In the genomic region with DNA sequence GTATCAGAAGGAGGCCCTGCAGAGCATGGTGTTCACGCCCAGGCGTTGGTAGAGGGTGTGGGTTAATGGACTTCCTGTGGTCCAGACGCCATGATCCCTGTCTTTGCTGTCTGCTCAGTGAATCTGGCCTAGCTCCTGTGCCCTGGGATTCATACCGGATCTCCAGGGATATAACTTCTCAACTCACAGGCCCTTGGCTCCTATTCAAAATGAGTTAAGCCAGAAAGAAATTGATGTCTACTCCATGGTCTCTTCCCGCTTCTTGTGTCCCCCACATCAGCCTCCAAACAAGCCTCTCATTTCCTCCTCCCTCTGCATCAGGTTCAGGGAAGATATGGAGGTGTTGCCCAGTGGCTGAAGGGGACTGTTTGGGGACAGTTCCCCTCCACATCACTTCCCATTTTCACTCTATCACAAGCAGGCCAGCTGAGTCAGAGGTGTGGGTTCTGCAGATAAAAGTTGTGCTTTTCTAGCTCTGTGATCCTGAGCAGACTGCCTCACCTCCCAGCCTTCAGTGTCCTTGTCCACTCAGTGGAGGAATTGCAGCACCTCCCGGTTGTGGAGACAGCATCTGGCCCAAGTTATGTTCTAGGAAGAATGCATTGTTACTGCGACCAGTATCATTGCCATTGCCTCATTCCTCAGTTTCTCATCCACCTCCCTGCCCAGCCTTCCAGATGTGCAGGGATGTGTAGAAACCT, we compare ENCODE assay signal across 15 cellular contexts. TPM values are rescaled to one million over a fixed set of nuclear protein-coding genes. Genes with fewer than 3 reads are reported as not detected.
DNase-seq lines count a peak whose midpoint lies in the region; ATAC-seq, FAIRE-seq and TF ChIP-seq lines count a peak whose summit lies in the region.
"Had no signal": no experiment of that assay in that cellular context is flagged by ENCODE, and none has a peak within 500 bp of the region (broad histone marks: within the 10 kb centered on the region; RNA-seq: fewer than 3 reads in every experiment).

No MANE protein-coding gene starts in this region.

- peak overlapping the region in 1 of 2 experiments; percentile 70; a peak in 3 of 4 replicates for H3K9ac ChIP-seq in K562 (ENCODE audit: insufficient read depth in 1 of 2, low read depth in 2 of 2, low read length in 2 of 2)

- no peaks in the 10 kb centered on the region for H3K79me2 ChIP-seq in K562 (ENCODE audit: control insufficient read depth, insufficient read depth, low read length)

- intact Hi-C loops in K562 (cut with micrococcal nuclease): loop anchor here (1.0 to 10.0 kb wide), 7 partner anchors 33 to 586 kb away; partner anchors contain the start of gene AKR1C3

- H3K27me3 Mint-ChIP-seq in activated naive CD4-positive, alpha-beta T cell treated with anti-CD3 and anti-CD28 coated beads, Interleukin-2, amount 10 ng/mL, durations not matched to agents 7 days and 5 days: no peaks in the 10 kb centered on the region
- H3K27me3 Mint-ChIP-seq in osteocyte (ENCODE audit: unreplicated experiment) (peaks cover 4% of the 10 kb centered on the region), T-helper 17 cell (no peaks in the 10 kb centered on the region)
- H3K27me3 Mint-ChIP-seq: progenitor cell of endocrine pancreas had no signal

- WGBS in K562 (ENCODE audit: insufficient coverage, low coverage, missing lambda C conversion rate): 1% methylated on average over 7 of the region's 7 CpGs

- no peaks in the 10 kb centered on the region for H3K9me1 ChIP-seq in K562 (ENCODE audit: control insufficient read depth, insufficient read depth, low read length)

- TF ChIP-seq POLR2A in K562 (conservative IDR thresholded peaks at IDR 0.05): peak; percentile 66

- peak overlapping the region; percentile 39 for H3K27ac Mint-ChIP-seq in activated naive CD4-positive, alpha-beta T cell treated with anti-CD3 and anti-CD28 coated beads, Interleukin-2, amount 10 ng/mL, durations not matched to agents 7 days and 5 days
- H3K27ac Mint-ChIP-seq in osteocyte (ENCODE audit: unreplicated experiment) (peak overlapping the region; percentile 78), T-helper 17 cell (no peak overlapping the region)
- H3K27ac Mint-ChIP-seq: progenitor cell of endocrine pancreas had no signal

- H3K27me3 ChIP-seq in K562 (ENCODE audit: control insufficient read depth in 2 of 2, insufficient read depth in 2 of 2, low read length in 2 of 2): no peaks in the 10 kb centered on the region
- H3K27me3 ChIP-seq: upper lobe of left lung had no signal

- no peaks in the 10 kb centered on the region for H4K20me1 ChIP-seq in K562 (replicated peaks; ENCODE audit: control insufficient read depth, insufficient read depth, low read length)

- TF ChIP-seq EP300 in K562 (IDR thresholded peaks at IDR 0.05; ENCODE audit: low read length): peak; percentile 96

- peak; percentile 50 to 77; a peak in 3 of 4 replicates for TF ChIP-seq RAD21 in K562 (CRISPR knock-in tag; conservative IDR thresholded peaks at IDR 0.05 in 1 of 2, IDR thresholded peaks at IDR 0.05 in 1 of 2)

- DNase-seq in activated naive CD4-positive, alpha-beta T cell treated with anti-CD3 and anti-CD28 coated beads, Interleukin-2, amount 10 ng/mL, durations not matched to agents 7 days and 5 days: no peak
- no peak for DNase-seq in activated naive CD4-positive, alpha-beta T cell treated with anti-CD3 and anti-CD28 coated beads, Interleukin-2, amount 50 U/mL, for 16 hours
- DNase-seq in MV-4-11 (lab: John Stamatoyannopoulos, UW): peak; percentile 61
- DNase-seq in K562 (ENCODE audit: extremely low read depth in 1 of 4, low spot score in 3 of 4): peak; percentile 42 to 96 (median 65)
- DNase-seq in osteocyte (ENCODE audit: extremely low spot score, unreplicated experiment): no peak
- DNase-seq in cerebellum (ENCODE audit: low spot score): no peak
- no peak for DNase-seq in T-helper 17 cell
- DNase-seq in NCI-H2081 treated with DMSO at 0.1 percent for 48 hours (lab: John Stamatoyannopoulos, UW): no peak
- DNase-seq: ACHN; cortex of kidney; NCI-H446 treated with DMSO at 0.1 percent for 48 hours; stimulated activated CD8-positive, alpha-beta memory T cell treated with anti-CD3 and anti-CD28 coated beads, Interleukin-4, amount 100 ng/mL, for 48 hours had no signal

- ATAC-seq in K562 (peak; percentile 90), T-helper 17 cell (no peak)

- peak overlapping the region; percentile 96 for H3K27ac ChIP-seq in K562 (ENCODE audit: extremely low read depth, low read depth, low read length)

- CTCF ChIA-PET in activated naive CD4-positive, alpha-beta T cell treated with anti-CD3 and anti-CD28 coated beads, Interleukin-2, amount 10 ng/mL, durations not matched to agents 7 days and 5 days (lab: Charles Lee): interaction anchor here (1.1 to 6.6 kb wide), 13 partner anchors 11 to 774 kb away, joined by 4 to 82 read pairs (median 17); no protein-coding TSS in a partner anchor
- CTCF ChIA-PET in K562 (lab: Yijun Ruan, JAX; ENCODE audit: low intra/inter-chr PET ratio): interaction anchor here (1.4 to 3.3 kb wide), 8 partner anchors 32 to 774 kb away, joined by 3 to 38 read pairs (median 12); partner anchors contain the start of gene AKR1C3

- no peaks in the 10 kb centered on the region for H3K9me3 Mint-ChIP-seq in activated naive CD4-positive, alpha-beta T cell treated with anti-CD3 and anti-CD28 coated beads, Interleukin-2, amount 10 ng/mL, durations not matched to agents 7 days and 5 days
- H3K9me3 Mint-ChIP-seq in osteocyte (ENCODE audit: unreplicated experiment): no peaks in the 10 kb centered on the region

- TF ChIP-seq CTCF in K562 (IDR thresholded peaks at IDR 0.05 in 2 of 3, conservative IDR thresholded peaks at IDR 0.05 in 1 of 3; ENCODE audit: insufficient read depth in 2 of 3, low read depth in 1 of 3, low read length in 3 of 3) (peak; percentile 29 to 50 (median 48); a peak in 4 of 6 replicates), osteocyte (IDR thresholded peaks at IDR 0.05) (no peak)

- H3K36me3 ChIP-seq in K562 (ENCODE audit: control insufficient read depth, insufficient read depth, low read length): peaks cover 17% of the 10 kb centered on the region

- peak overlapping the region; percentile 85 for H3K4me2 ChIP-seq in K562 (ENCODE audit: insufficient read depth, low read length)

- in situ Hi-C loops in K562 (cut with MboI): loop anchor here (5.0 to 10.0 kb wide), 2 partner anchors 134 to 436 kb away; no protein-coding TSS in a partner anchor

- peaks cover 12% of the 10 kb centered on the region for H3K4me1 Mint-ChIP-seq in activated naive CD4-positive, alpha-beta T cell treated with anti-CD3 and anti-CD28 coated beads, Interleukin-2, amount 10 ng/mL, durations not matched to agents 7 days and 5 days
- H3K4me1 Mint-ChIP-seq in osteocyte (ENCODE audit: unreplicated experiment) (peaks cover 27% of the 10 kb centered on the region), T-helper 17 cell (peaks cover 9% of the 10 kb centered on the region)

- peak overlapping the region; percentile 81 for H2AFZ ChIP-seq in K562 (ENCODE audit: low read depth, low read length)

- H3K4me1 ChIP-seq in K562 (replicated peaks in 1 of 2; ENCODE audit: control insufficient read depth in 2 of 2, insufficient read depth in 2 of 2, low read length in 2 of 2): peaks cover 16 to 34% of the 10 kb centered on the region in 2 experiments

- FAIRE-seq in K562 (lab: Jason Lieb, UNC): peak; percentile 99
- FAIRE-seq: islet of Langerhans had no signal

- no TSS peak for BruUV-seq in K562 (replicated peaks; lab: Mats Ljungman, UMichigan)

- POLR2A ChIA-PET in K562 (lab: Yijun Ruan, JAX): interaction anchor here (0.6 to 3.2 kb wide), 10 partner anchors 8 to 631 kb away, joined by 3 to 22 read pairs (median 3); partner anchors contain the start of genes AKR1E2 and NET1

- no peak overlapping the region for H3K4me3 Mint-ChIP-seq in activated naive CD4-positive, alpha-beta T cell treated with anti-CD3 and anti-CD28 coated beads, Interleukin-2, amount 10 ng/mL, durations not matched to agents 7 days and 5 days
- H3K4me3 Mint-ChIP-seq in osteocyte (ENCODE audit: unreplicated experiment): no peak overlapping the region
- H3K4me3 Mint-ChIP-seq in T-helper 17 cell: no peak overlapping the region

- peaks cover 11% of the 10 kb centered on the region for H3K36me3 Mint-ChIP-seq in activated naive CD4-positive, alpha-beta T cell treated with anti-CD3 and anti-CD28 coated beads, Interleukin-2, amount 10 ng/mL, durations not matched to agents 7 days and 5 days
- no peaks in the 10 kb centered on the region for H3K36me3 Mint-ChIP-seq in osteocyte (ENCODE audit: unreplicated experiment)
- no peaks in the 10 kb centered on the region for H3K36me3 Mint-ChIP-seq in T-helper 17 cell (ENCODE audit: low read depth)

- H3K4me3 ChIP-seq in K562: no peak overlapping the region
- H3K4me3 ChIP-seq: upper lobe of left lung had no signal

- H3K9me3 ChIP-seq in K562 (replicated peaks; ENCODE audit: control insufficient read depth, insufficient read depth, low read depth, low read length): no peaks in the 10 kb centered on the region; the same call in 1 of the 2 replicates
- H3K9me3 ChIP-seq in T-helper 17 cell (ENCODE audit: control insufficient read depth, low read length, poor library complexity, severe bottlenecking): no peaks in the 10 kb centered on the region
- H3K9me3 ChIP-seq: upper lobe of left lung had no signal

TF ChIP-seq in K562, 482 proteins besides CTCF, POLR2A, EP300 and RAD21 (continues in another document):
- TF ChIP-seq MYNN (IDR thresholded peaks at IDR 0.05) (peak; percentile 79; the same call in 1 of the 2 replicates), MYNN (CRISPR knock-in tag; IDR thresholded peaks at IDR 0.05) (no peak), PCBP1 (IDR thresholded peaks at IDR 0.05; ENCODE audit: low read depth, low read length, poor library complexity, severe bottlenecking) (no peak), STAT5B (CRISPR knock-in tag; IDR thresholded peaks at IDR 0.05) (no peak)

RNA-seq across cellular contexts. Expression of gene AKR1E2, which starts 22.5 kb away (rescaled TPM):
- 28.7 and 36.4 TPM in 2 replicates for total RNA-seq in K562 (2011; cell fraction: chromatin; rRNA removed; ENCODE audit: low replicate concordance)
- total RNA-seq in K562 (2011; cell fraction: nucleolus; rRNA removed): 18.3 and 20.9 TPM in 2 replicates
- total RNA-seq in K562 (2011; cell fraction: nucleoplasm; rRNA removed): 19.0 and 25.1 TPM in 2 replicates
- total RNA-seq in K562 (2014; rRNA removed) (7.6 and 11.1 TPM in 2 replicates), K562 (2014; rRNA removed; fragmentation: Illumina TruSeq; extraction: Trizol) (12.1 and 13.9 TPM in 2 replicates), K562 (2015; rRNA removed; fragmentation: Illumina TruSeq; extraction: Trizol) (9.1 and 9.7 TPM in 2 replicates), K562 (2021) (16.6 and 17.1 TPM in 2 replicates), osteocyte (1.7 and 2.5 TPM in 2 replicates), cerebellum (26.3 TPM), T-helper 17 cell (1 to 10 TPM; 4.3 to 6.8 TPM)
- polyA plus RNA-seq in K562 (2011; rRNA removed) (7.0 and 9.8 TPM in 2 replicates), K562 (2014; fragmentation: Illumina TruSeq; extraction: Trizol) (11.6 and 12.2 TPM in 2 replicates), K562 (2014; fragmentation: Nextera tagmentation; extraction: Ambion mirVana) (1 to 10 TPM; 4.2 to 4.7 TPM), K562 (2014; rRNA removed) (10.9 and 12.1 TPM in 2 replicates)
- polyA plus RNA-seq in K562 (2011; cell fraction: cytosol; rRNA removed): 4.0 and 7.1 TPM in 2 replicates
- 12.8 and 20.9 TPM in 2 replicates for polyA plus RNA-seq in K562 (2011; cell fraction: nucleus; rRNA removed)
- 9.7 and 16.0 TPM in 2 replicates for polyA plus RNA-seq in K562 (2012)
- polyA minus RNA-seq in K562 (2011; rRNA and poly(A)+ RNA removed): 14.7 and 18.8 TPM in 2 replicates
- 4.4 and 5.0 TPM in 2 replicates for polyA minus RNA-seq in K562 (2011; cell fraction: cytosol; rRNA and poly(A)+ RNA removed)
- 12.0 and 12.4 TPM in 2 replicates for polyA minus RNA-seq in K562 (2011; cell fraction: nucleus; rRNA and poly(A)+ RNA removed)

Comparison
In these comparisons a context has a peak if more than half of its experiments do, and no peak if none do; other contexts are left out.
1. DNase-seq: peak in MV-4-11 (single experiment) and K562 (4 of 4); none in activated naive CD4-positive, alpha-beta T cell treated with anti-CD3 and anti-CD28 coated beads, Interleukin-2, amount 10 ng/mL, durations not matched to agents 7 days and 5 days (single experiment), activated naive CD4-positive, alpha-beta T cell treated with anti-CD3 and anti-CD28 coated beads, Interleukin-2, amount 50 U/mL, for 16 hours (single experiment), osteocyte (single experiment), cerebellum (single experiment), T-helper 17 cell (0 of 3) and NCI-H2081 treated with DMSO at 0.1 percent for 48 hours (single experiment).